Comparison of ENCODE assay signal across 14 cellular contexts in the genomic region with DNA sequence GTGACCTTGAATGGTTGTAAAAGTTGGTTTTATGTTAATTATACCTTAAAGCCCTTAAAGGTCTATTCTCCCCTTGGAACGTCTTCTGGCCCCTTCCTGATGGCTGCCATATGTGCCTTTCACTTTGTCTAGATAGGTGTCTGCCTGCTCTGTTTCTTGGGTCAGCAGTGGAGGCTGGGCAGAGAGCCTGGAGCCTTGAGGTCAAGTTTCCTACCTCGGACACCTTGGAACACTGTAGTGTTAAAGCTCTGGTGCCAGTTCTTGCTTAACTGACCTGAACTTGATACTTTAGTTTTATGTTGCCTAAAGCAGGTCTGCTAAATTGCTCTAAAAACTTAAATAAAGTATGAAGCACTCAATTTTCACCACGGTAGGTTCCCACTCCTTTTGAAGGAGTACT.
A peak's percentile ranks its signal among the peaks of the same experiment; 100 is the strongest.
DNase-seq lines count a peak whose midpoint lies in the region; ATAC-seq and TF ChIP-seq lines count a peak whose summit lies in the region.
"Had no signal": no experiment of that assay in that cellular context is flagged by ENCODE, and none has a peak within 500 bp of the region (broad histone marks: within the 10 kb centered on the region; RNA-seq: fewer than 3 reads in every experiment).

No MANE protein-coding gene starts in this region.

- ATAC-seq in left lung, result peak; percentile 39
- ATAC-seq in stimulated activated memory B cell treated with anti-CD40 and anti-IgM and Interleukin-4, amounts not matched to agents 10 μg/mL and 1 μg/mL and 100 μg/mL, for 72 hours, result no peak
- ATAC-seq: heart right ventricle had no signal

- peak overlapping the region; percentile 81 for H3K27ac ChIP-seq in VCaP
- H3K27ac ChIP-seq in left lung, result peak overlapping the region in 1 of 2 donors; percentile 57
- H3K27ac ChIP-seq: KMS-11 had no signal

- intact Hi-C loops in left lung (cut with DNase I), result no loop called here

- peaks cover 69% of the 10 kb centered on the region for H3K4me1 Mint-ChIP-seq in activated CD4-positive, alpha-beta T cell treated with anti-CD3 and anti-CD28 coated beads, Interleukin-2, amount 10 ng/mL, durations not matched to agents 7 days and 5 days
- peaks cover 29% of the 10 kb centered on the region for H3K4me1 Mint-ChIP-seq in stimulated activated memory B cell treated with anti-CD40 and anti-IgM and Interleukin-4, amounts not matched to agents 10 μg/mL and 1 μg/mL and 100 μg/mL, for 72 hours

- POLR2A ChIA-PET in activated CD4-positive, alpha-beta T cell treated with anti-CD3 and anti-CD28 coated beads, Interleukin-2, amount 10 ng/mL, durations not matched to agents 7 days and 5 days (lab: Charles Lee), result no interaction called here

- no peaks in the 10 kb centered on the region for H3K9me3 ChIP-seq in left lung
- H3K9me3 ChIP-seq in MG63, result no peaks in the 10 kb centered on the region
- H3K9me3 ChIP-seq: heart right ventricle had no signal

- H3K36me3 ChIP-seq in left lung, result no peaks in the 10 kb centered on the region
- H3K36me3 ChIP-seq in MG63, result no peaks in the 10 kb centered on the region

- H3K27me3 ChIP-seq in left lung (no peaks in the 10 kb centered on the region), MG63 (no peaks in the 10 kb centered on the region)
- H3K27me3 ChIP-seq: heart right ventricle had no signal

- CTCF ChIA-PET in activated CD4-positive, alpha-beta T cell treated with anti-CD3 and anti-CD28 coated beads, Interleukin-2, amount 10 ng/mL, durations not matched to agents 7 days and 5 days (lab: Charles Lee), result no interaction called here

- no peak for DNase-seq in activated CD4-positive, alpha-beta T cell treated with anti-CD3 and anti-CD28 coated beads, Interleukin-2, amount 10 ng/mL, durations not matched to agents 7 days and 5 days
- no peak for DNase-seq in activated CD4-positive, alpha-beta T cell treated with anti-CD3 and anti-CD28 coated beads, Interleukin-2, amount 50 U/mL, for 4 hours
- DNase-seq in left lung (no peak), MG63 (no peak), islet precursor cell (no peak), retina (no peak)
- DNase-seq: activated CD4-positive, alpha-beta T cell treated with anti-CD3 and anti-CD28 coated beads for 1 hour; COR-L47; heart right ventricle; NCI-H526 treated with DMSO at 0.1 percent for 48 hours had no signal

- TF ChIP-seq CTCF in VCaP (conservative IDR thresholded peaks at IDR 0.05) (no peak), left lung (IDR thresholded peaks at IDR 0.05) (no peak)

- no peak overlapping the region for H3K4me3 ChIP-seq in left lung
- H3K4me3 ChIP-seq in MG63, result no peak overlapping the region
- H3K4me3 ChIP-seq: heart right ventricle had no signal

- H3K36me3 Mint-ChIP-seq in activated CD4-positive, alpha-beta T cell treated with anti-CD3 and anti-CD28 coated beads, Interleukin-2, amount 10 ng/mL, durations not matched to agents 7 days and 5 days (ENCODE audit: low read depth), result peaks cover 65% of the 10 kb centered on the region
- H3K36me3 Mint-ChIP-seq in stimulated activated memory B cell treated with anti-CD40 and anti-IgM and Interleukin-4, amounts not matched to agents 10 μg/mL and 1 μg/mL and 100 μg/mL, for 72 hours, result peaks cover 15% of the 10 kb centered on the region

- no peak overlapping the region for H3K4me3 Mint-ChIP-seq in activated CD4-positive, alpha-beta T cell treated with anti-CD3 and anti-CD28 coated beads, Interleukin-2, amount 10 ng/mL, durations not matched to agents 7 days and 5 days
- H3K4me3 Mint-ChIP-seq in stimulated activated memory B cell treated with anti-CD40 and anti-IgM and Interleukin-4, amounts not matched to agents 10 μg/mL and 1 μg/mL and 100 μg/mL, for 72 hours, result no peak overlapping the region

- H3K27ac Mint-ChIP-seq in activated CD4-positive, alpha-beta T cell treated with anti-CD3 and anti-CD28 coated beads, Interleukin-2, amount 10 ng/mL, durations not matched to agents 7 days and 5 days, result peak overlapping the region; percentile 92
- peak overlapping the region; percentile 72 for H3K27ac Mint-ChIP-seq in stimulated activated memory B cell treated with anti-CD40 and anti-IgM and Interleukin-4, amounts not matched to agents 10 μg/mL and 1 μg/mL and 100 μg/mL, for 72 hours

- H3K9me3 Mint-ChIP-seq in activated CD4-positive, alpha-beta T cell treated with anti-CD3 and anti-CD28 coated beads, Interleukin-2, amount 10 ng/mL, durations not matched to agents 7 days and 5 days, result peaks cover 7% of the 10 kb centered on the region
- H3K9me3 Mint-ChIP-seq in stimulated activated memory B cell treated with anti-CD40 and anti-IgM and Interleukin-4, amounts not matched to agents 10 μg/mL and 1 μg/mL and 100 μg/mL, for 72 hours, result no peaks in the 10 kb centered on the region
- H3K9me3 Mint-ChIP-seq: activated T-helper 2 cell treated with anti-CD3 and anti-CD28 coated beads, Interferon-gamma antibody, Interleukin-2, Interleukin-4, amounts not matched to agents 10 μg/mL and 5 μg/mL and 100 μg/mL, durations not matched to agents 14 hours and 24 hours and 36 hours had no signal

- H3K27me3 Mint-ChIP-seq in activated CD4-positive, alpha-beta T cell treated with anti-CD3 and anti-CD28 coated beads, Interleukin-2, amount 10 ng/mL, durations not matched to agents 7 days and 5 days, result no peaks in the 10 kb centered on the region
- H3K27me3 Mint-ChIP-seq in stimulated activated memory B cell treated with anti-CD40 and anti-IgM and Interleukin-4, amounts not matched to agents 10 μg/mL and 1 μg/mL and 100 μg/mL, for 72 hours, result no peaks in the 10 kb centered on the region

- peaks cover 15 to 31% of the 10 kb centered on the region in 2 donors for H3K4me1 ChIP-seq in left lung
